ENCODE assay signal across 8 cellular contexts in the genomic region with DNA sequence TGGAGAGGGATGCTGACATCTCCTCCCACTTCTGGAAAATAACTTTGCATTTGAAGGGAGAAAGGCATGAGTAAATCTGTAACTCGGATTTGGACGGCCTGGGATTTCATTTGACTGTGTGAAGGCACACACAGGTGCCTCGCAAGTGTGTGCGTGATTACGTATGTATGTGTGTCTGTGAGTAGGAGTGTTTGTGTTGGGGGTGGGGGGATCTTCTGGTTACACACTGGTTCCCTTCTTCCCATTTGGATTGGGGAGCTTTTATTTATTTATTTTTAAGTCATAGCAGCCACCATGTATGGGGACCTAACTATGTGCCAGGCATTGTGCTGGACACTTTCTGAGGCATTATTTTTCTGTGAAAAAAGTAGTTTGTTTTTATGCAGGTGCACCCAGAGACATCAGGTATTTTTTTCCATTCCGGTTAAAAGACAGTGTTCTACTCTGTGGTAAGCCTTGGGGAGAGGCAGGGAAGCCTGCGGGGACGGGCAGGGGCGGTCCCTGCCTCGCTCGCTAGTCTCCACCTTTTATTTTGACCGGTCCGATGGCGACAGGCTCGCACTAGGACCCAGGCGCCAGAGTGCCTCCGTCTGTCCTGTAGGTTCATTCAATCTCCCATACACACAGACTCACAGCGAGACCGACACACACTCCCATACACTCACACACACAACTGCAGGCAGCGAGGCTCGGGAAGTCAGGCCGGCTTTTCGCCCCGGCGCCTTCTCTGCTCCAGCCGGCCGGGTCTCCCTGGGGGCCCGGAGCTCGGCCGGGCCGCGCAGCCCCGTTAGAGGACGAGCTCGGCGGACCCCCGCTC. TPM values are rescaled to one million over a fixed set of nuclear protein-coding genes. Genes with fewer than 3 reads are reported as not detected.
A peak's percentile ranks its signal among the peaks of the same experiment; 100 is the strongest.
DNase-seq lines count a peak whose midpoint lies in the region; ATAC-seq, FAIRE-seq and TF ChIP-seq lines count a peak whose summit lies in the region.

TSS of gene MXI1 (plus strand) at position 618 of the 817 bp plus-strand sequence. CDS start 204 bp downstream, outside the sequence.

- peak within 1 kb of the TSS; percentile 47 for H3K27ac ChIP-seq in WERI-Rb-1

- no peaks in the 10 kb centered on the region for H3K9me3 Mint-ChIP-seq in dendritic cell treated with granulocyte-macrophage colony-stimulating factor and Interleukin-4, amounts not matched to agents 40 ng/mL and 50 ng/mL, for 4 days

- peak within 1 kb of the TSS; percentile 93 for H3K4me3 Mint-ChIP-seq in dendritic cell treated with granulocyte-macrophage colony-stimulating factor and Interleukin-4, amounts not matched to agents 40 ng/mL and 50 ng/mL, for 4 days

- FAIRE-seq in GM18507 (lab: Jason Lieb, UNC), result peak; percentile 75

- H3K27me3 ChIP-seq in WERI-Rb-1 (ENCODE audit: insufficient read depth, low read depth, severe bottlenecking), result no peaks in the 10 kb centered on the region

- H3K36me3 Mint-ChIP-seq in dendritic cell treated with granulocyte-macrophage colony-stimulating factor and Interleukin-4, amounts not matched to agents 40 ng/mL and 50 ng/mL, for 4 days (ENCODE audit: low read depth), result peaks cover 27% of the 10 kb centered on the region

- no peaks in the 10 kb centered on the region for H3K36me3 ChIP-seq in WERI-Rb-1

- peak within 1 kb of the TSS; percentile 65 for H3K4me3 ChIP-seq in WERI-Rb-1 (ENCODE audit: low read depth, low read length)

- H3K27ac Mint-ChIP-seq in dendritic cell treated with granulocyte-macrophage colony-stimulating factor and Interleukin-4, amounts not matched to agents 40 ng/mL and 50 ng/mL, for 4 days, result peak within 1 kb of the TSS; percentile 92

- peak; percentile 48 for ATAC-seq in HG02884 (IDR thresholded peaks at IDR 0.05; ENCODE audit: unreplicated experiment)
- peak; percentile 44 for ATAC-seq in left colon

- intact Hi-C loops in dendritic cell treated with granulocyte-macrophage colony-stimulating factor and Interleukin-4, amounts not matched to agents 40 ng/mL and 50 ng/mL, for 4 days (cut with micrococcal nuclease), result loop anchor here (5.0 kb wide), 2 partner anchors 50 to 65 kb away; no protein-coding TSS in a partner anchor
- intact Hi-C loops in left colon (cut with DNase I, micrococcal nuclease), result loop anchor here in 1 of 2 donors (5.0 kb wide), 1 partner anchor 65 kb away; no protein-coding TSS in a partner anchor

- no peak for TF ChIP-seq CTCF in WERI-Rb-1 (IDR thresholded peaks at IDR 0.05; ENCODE audit: low read depth, low read length)

- H3K27me3 Mint-ChIP-seq in dendritic cell treated with granulocyte-macrophage colony-stimulating factor and Interleukin-4, amounts not matched to agents 40 ng/mL and 50 ng/mL, for 4 days, result peaks cover 19% of the 10 kb centered on the region

- peaks cover 53% of the 10 kb centered on the region for H3K4me1 Mint-ChIP-seq in dendritic cell treated with granulocyte-macrophage colony-stimulating factor and Interleukin-4, amounts not matched to agents 40 ng/mL and 50 ng/mL, for 4 days (ENCODE audit: low read depth)

- no peaks in the 10 kb centered on the region for H3K9me3 ChIP-seq in WERI-Rb-1 (ENCODE audit: severe bottlenecking)

- DNase-seq in AG08395 (ENCODE audit: low spot score), result peak; percentile 75
- no peak for DNase-seq in GM18507 (ENCODE audit: extremely low spot score, insufficient read length, low read depth)
- DNase-seq in NCI-H187 (lab: John Stamatoyannopoulos, UW), result peak; percentile 24 to 43
- peak; percentile 83 for DNase-seq in WERI-Rb-1
- DNase-seq in left colon, result peak; percentile 87 to 90
- DNase-seq in stimulated activated CD4-positive, alpha-beta T cell treated with anti-CD3 and anti-CD28 coated beads, Interleukin-1b, Interleukin-23, amount 100 ng/mL, for 4 hours (ENCODE audit: low read depth in 2 of 2), result peak; percentile 12 to 18

RNA-seq across cellular contexts. Expression of gene MXI1, which starts in this region (rescaled TPM):
- total RNA-seq in left colon, result 100 to 1,000 TPM; 134 to 154 TPM
